ENCODE assay signal across 12 cellular contexts in genomic region chr9:109600142-109600541, GRCh38.
DNase-seq lines count a peak whose midpoint lies in the region; TF ChIP-seq lines count a peak whose summit lies in the region.
"Had no signal": no experiment of that assay in that cellular context is flagged by ENCODE, and none has a peak within 500 bp of the region (broad histone marks: within the 10 kb centered on the region; RNA-seq: fewer than 3 reads in every experiment).

No MANE protein-coding gene starts in this region.

- peak; percentile 68 for DNase-seq in AG20443 (ENCODE audit: low spot score)
- peak; percentile 93 for DNase-seq in HT1080 (ENCODE audit: low read depth)
- peak; percentile 97 for DNase-seq in astrocyte of the hippocampus (ENCODE audit: low read depth, low spot score)
- peak; percentile 43 for DNase-seq in kidney epithelial cell (ENCODE audit: low read depth)
- no peak for DNase-seq in cortex of kidney (lab: John Stamatoyannopoulos, UW)
- no peak for DNase-seq in NK-92 treated with Interleukin-12 subunit alpha and Interleukin-12 subunit beta, amount 100 ng/mL, for 24 hours (lab: John Stamatoyannopoulos, UW)
- DNase-seq in GM19240 (ENCODE audit: insufficient read length, low spot score) = no peak
- DNase-seq in NCI-H146 treated with DMSO at 0.1 percent for 48 hours (lab: John Stamatoyannopoulos, UW; ENCODE audit: unreplicated experiment) = no peak
- DNase-seq: effector CD4-positive, alpha-beta T cell; Kasumi-1; NCI-H526 treated with DMSO at 0.1 percent for 48 hours; T-helper 9 cell had no signal

- no peak for TF ChIP-seq CTCF in kidney epithelial cell (IDR thresholded peaks at IDR 0.05; ENCODE audit: insufficient read depth, low read length, poor library complexity, severe bottlenecking)

- H3K4me3 ChIP-seq in kidney epithelial cell (ENCODE audit: low read depth, low read length) = no peak overlapping the region

- no peaks in the 10 kb centered on the region for H3K36me3 ChIP-seq in kidney epithelial cell (ENCODE audit: control insufficient read depth, insufficient read depth, low read length)

- no peaks in the 10 kb centered on the region for H3K27me3 ChIP-seq in kidney epithelial cell (ENCODE audit: control insufficient read depth, insufficient read depth, low read length)

Comparison
In these comparisons a context has a peak if more than half of its experiments do, and no peak if none do; other contexts are left out.
1. DNase-seq: peak in AG20443 (single experiment), HT1080 (single experiment), astrocyte of the hippocampus (single experiment) and kidney epithelial cell (single experiment); none in cortex of kidney (single experiment), NK-92 treated with Interleukin-12 subunit alpha and Interleukin-12 subunit beta, amount 100 ng/mL, for 24 hours (single experiment), GM19240 (single experiment) and NCI-H146 treated with DMSO at 0.1 percent for 48 hours (single experiment).